ENCODE assay signal across 13 cellular contexts in genomic region chr6:7114744-7115451, GRCh38. TPM values are rescaled to one million over a fixed set of nuclear protein-coding genes. Genes with fewer than 3 reads are reported as not detected.
DNase-seq lines count a peak whose midpoint lies in the region; ATAC-seq and TF ChIP-seq lines count a peak whose summit lies in the region.
"Had no signal": no experiment of that assay in that cellular context is flagged by ENCODE, and none has a peak within 500 bp of the region (broad histone marks: within the 10 kb centered on the region; RNA-seq: fewer than 3 reads in every experiment).

No MANE protein-coding gene starts in this region.

- H3K4me2 ChIP-seq in GM23248 (ENCODE audit: unreplicated experiment) = no peak overlapping the region

- peaks cover 9% of the 10 kb centered on the region; the same call in 1 of the 2 replicates for H4K20me1 ChIP-seq in GM23248 (ENCODE audit: insufficient read depth)

- H3K27ac ChIP-seq in adrenal gland (peak overlapping the region in 3 of 5 donors; percentile 1 to 52 (median 32)), muscle layer of colon (ENCODE audit: low read depth, low read length) (peak overlapping the region; percentile 60), thyroid gland (peak overlapping the region; percentile 83 to 88 (median 84)), GM23248 (no peak overlapping the region)

- no peak for TF ChIP-seq POLR2A in adrenal gland (IDR thresholded peaks at IDR 0.05)
- TF ChIP-seq POLR2A in thyroid gland (IDR thresholded peaks at IDR 0.05) = peak in 1 of 2 donors; percentile 14

- no peaks in the 10 kb centered on the region for H3K27me3 Mint-ChIP-seq in activated naive CD8-positive, alpha-beta T cell treated with anti-CD3 and anti-CD28 coated beads for 36 hours
- H3K27me3 Mint-ChIP-seq in activated naive CD8-positive, alpha-beta T cell treated with anti-CD3 and anti-CD28 coated beads, Interleukin-2, amount 50 U/mL, for 24 hours = no peaks in the 10 kb centered on the region

- TF ChIP-seq CTCF in adrenal gland (IDR thresholded peaks at IDR 0.05) (no peak), thyroid gland (IDR thresholded peaks at IDR 0.05) (no peak)

- H3K9me2 ChIP-seq in GM23248 (ENCODE audit: insufficient read depth) = no peaks in the 10 kb centered on the region

- intact Hi-C loops in adrenal gland (cut with DNase I) (no loop called here), thyroid gland (cut with DNase I) (no loop called here)

- H3K9me3 ChIP-seq in adrenal gland (replicated peaks in 1 of 3) (no peaks in the 10 kb centered on the region), muscle layer of colon (ENCODE audit: low read length) (no peaks in the 10 kb centered on the region), thyroid gland (no peaks in the 10 kb centered on the region), GM23248 (ENCODE audit: low read depth) (no peaks in the 10 kb centered on the region)
- H3K9me3 ChIP-seq: mucosa of descending colon, testis had no signal

- no peak for DNase-seq in activated naive CD8-positive, alpha-beta T cell treated with anti-CD3 and anti-CD28 coated beads for 36 hours
- no peak for DNase-seq in activated naive CD8-positive, alpha-beta T cell treated with anti-CD3 and anti-CD28 coated beads, Interleukin-2, amount 50 U/mL, for 24 hours
- no peak for DNase-seq in adrenal gland
- DNase-seq in thyroid gland = peak; percentile 43 to 56
- no peak for DNase-seq in hypothalamus (lab: John Stamatoyannopoulos, UW)
- no peak for DNase-seq in GM23248
- DNase-seq in activated effector memory CD4-positive, alpha-beta T cell treated with Interleukin-2 at 50 U/mL for 16 hours = no peak
- DNase-seq: ACHN; DMS53; NK-92 treated with Interleukin-12 subunit alpha and Interleukin-12 subunit beta, amount 100 ng/mL, for 24 hours; testis had no signal

- in situ Hi-C loops in GM23248 (cut with MboI) = no loop called here

- no peak overlapping the region for H3K4me3 Mint-ChIP-seq in activated naive CD8-positive, alpha-beta T cell treated with anti-CD3 and anti-CD28 coated beads for 36 hours
- H3K4me3 Mint-ChIP-seq in activated naive CD8-positive, alpha-beta T cell treated with anti-CD3 and anti-CD28 coated beads, Interleukin-2, amount 50 U/mL, for 24 hours = no peak overlapping the region

- H3K27me3 ChIP-seq in adrenal gland (no peaks in the 10 kb centered on the region), muscle layer of colon (ENCODE audit: control insufficient read depth in 1 of 2, insufficient read depth in 2 of 2, low read length in 2 of 2) (no peaks in the 10 kb centered on the region), thyroid gland (no peaks in the 10 kb centered on the region), GM23248 (replicated peaks; ENCODE audit: insufficient read depth) (no peaks in the 10 kb centered on the region)
- H3K27me3 ChIP-seq: testis had no signal

- no peaks in the 10 kb centered on the region for H3K9me3 Mint-ChIP-seq in activated naive CD8-positive, alpha-beta T cell treated with anti-CD3 and anti-CD28 coated beads for 36 hours
- no peaks in the 10 kb centered on the region for H3K9me3 Mint-ChIP-seq in activated naive CD8-positive, alpha-beta T cell treated with anti-CD3 and anti-CD28 coated beads, Interleukin-2, amount 50 U/mL, for 24 hours

- WGBS in adrenal gland, 4 donors = 59 to 67% (median 64%) methylated on average over 9 of the region's 9 CpGs
- WGBS in thyroid gland, 2 donors = 41 to 42% methylated on average over 9 of the region's 9 CpGs
- 85 to 86% methylated on average over 9 of the region's 9 CpGs for WGBS in GM23248 (ENCODE audit: low coverage in 1 of 2, low lambda C conversion rate in 2 of 2, missing lambda C conversion rate in 2 of 2), 2 experiments

- H3K9ac ChIP-seq in muscle layer of colon (ENCODE audit: low read length) (no peak overlapping the region), GM23248 (no peak overlapping the region)

- H3K36me3 ChIP-seq in adrenal gland (replicated peaks in 1 of 2) (no peaks in the 10 kb centered on the region), muscle layer of colon (ENCODE audit: insufficient read depth, low read length) (no peaks in the 10 kb centered on the region), thyroid gland (no peaks in the 10 kb centered on the region), GM23248 (ENCODE audit: low read depth) (no peaks in the 10 kb centered on the region)

- H3K27ac Mint-ChIP-seq in activated naive CD8-positive, alpha-beta T cell treated with anti-CD3 and anti-CD28 coated beads for 36 hours = peak overlapping the region; percentile 21
- H3K27ac Mint-ChIP-seq in activated naive CD8-positive, alpha-beta T cell treated with anti-CD3 and anti-CD28 coated beads, Interleukin-2, amount 50 U/mL, for 24 hours = no peak overlapping the region

- peaks cover 18 to 65% of the 10 kb centered on the region in 2 donors for H3K4me1 ChIP-seq in adrenal gland (replicated peaks in 1 of 2)
- peaks cover 50% of the 10 kb centered on the region for H3K4me1 ChIP-seq in muscle layer of colon (ENCODE audit: insufficient read depth, low read length)
- peaks cover 54 to 65% of the 10 kb centered on the region in 2 donors for H3K4me1 ChIP-seq in thyroid gland
- peaks cover 51% of the 10 kb centered on the region for H3K4me1 ChIP-seq in GM23248 (ENCODE audit: insufficient read depth)

- H3K4me1 Mint-ChIP-seq in activated naive CD8-positive, alpha-beta T cell treated with anti-CD3 and anti-CD28 coated beads for 36 hours = peaks cover 82% of the 10 kb centered on the region
- H3K4me1 Mint-ChIP-seq in activated naive CD8-positive, alpha-beta T cell treated with anti-CD3 and anti-CD28 coated beads, Interleukin-2, amount 50 U/mL, for 24 hours = peaks cover 83% of the 10 kb centered on the region

- H3K4me3 ChIP-seq in adrenal gland = no peak overlapping the region
- no peak overlapping the region for H3K4me3 ChIP-seq in muscle layer of colon (ENCODE audit: low read depth in 1 of 2, low read length in 2 of 2)
- no peak overlapping the region for H3K4me3 ChIP-seq in thyroid gland (replicated peaks in 1 of 3)
- H3K4me3 ChIP-seq in GM23248 = no peak overlapping the region
- H3K4me3 ChIP-seq: mucosa of descending colon, testis had no signal

- no peak overlapping the region for H2AFZ ChIP-seq in GM23248

- H3K79me2 ChIP-seq in GM23248 (ENCODE audit: insufficient read depth) = peaks cover 100% of the 10 kb centered on the region

- H3F3A ChIP-seq in GM23248 (ENCODE audit: insufficient read depth) = peaks cover 24% of the 10 kb centered on the region

- ATAC-seq in activated naive CD8-positive, alpha-beta T cell treated with anti-CD3 and anti-CD28 coated beads, Interleukin-2, amount 50 U/mL, for 24 hours = no peak

- H3K36me3 Mint-ChIP-seq in activated naive CD8-positive, alpha-beta T cell treated with anti-CD3 and anti-CD28 coated beads for 36 hours = peaks cover 20% of the 10 kb centered on the region
- peaks cover 6% of the 10 kb centered on the region for H3K36me3 Mint-ChIP-seq in activated naive CD8-positive, alpha-beta T cell treated with anti-CD3 and anti-CD28 coated beads, Interleukin-2, amount 50 U/mL, for 24 hours (ENCODE audit: low read depth)

RNA-seq across cellular contexts. Expression of gene RREB1, which starts 7.1 kb away (rescaled TPM):
- total RNA-seq in activated naive CD8-positive, alpha-beta T cell treated with anti-CD3 and anti-CD28 coated beads for 36 hours = 10 to 100 TPM; 17.4 to 18.5 TPM
- total RNA-seq in adrenal gland (10 to 100 TPM; 45.9 to 79.5 (median 58.3) TPM), thyroid gland (10 to 100 TPM; 48.0 to 91.3 (median 57.1) TPM)
- polyA plus RNA-seq in adrenal gland (10 to 100 TPM in 2 of 3 donors, 1 to 10 TPM in 1; 8.0 to 24.2 (median 20.6) TPM), GM23248 (2016; fragmentation: Nextera tagmentation; extraction: Ambion mirVana) (6.4 and 7.5 TPM in 2 replicates)
- total RNA-seq in GM23248 (2014; rRNA removed; shearing (Covaris generic)) = 9.4 and 12.4 TPM in 2 replicates

Comparison
In these comparisons a context has a peak if more than half of its experiments do, and no peak if none do; other contexts are left out.
1. DNase-seq: peak in thyroid gland (2 of 2); none in activated naive CD8-positive, alpha-beta T cell treated with anti-CD3 and anti-CD28 coated beads for 36 hours (single experiment), activated naive CD8-positive, alpha-beta T cell treated with anti-CD3 and anti-CD28 coated beads, Interleukin-2, amount 50 U/mL, for 24 hours (single experiment), adrenal gland (0 of 7), hypothalamus (0 of 51), GM23248 (single experiment) and activated effector memory CD4-positive, alpha-beta T cell treated with Interleukin-2 at 50 U/mL for 16 hours (single experiment).